ENCODE assay signal across 8 cellular contexts in genomic region chr1:77888429-77889239, GRCh38. TPM values are rescaled to one million over a fixed set of nuclear protein-coding genes. Genes with fewer than 3 reads are reported as not detected.
DNase-seq lines count a peak whose midpoint lies in the region; ATAC-seq and TF ChIP-seq lines count a peak whose summit lies in the region.

Gene NEXN (plus strand): TSS chr1:77888624. CDS start chr1:77916107, 27,483 bp downstream.

- peak within 1 kb of the TSS; percentile 77 for H3K4me3 Mint-ChIP-seq in Caco-2 (ENCODE audit: unreplicated experiment)
- H3K4me3 Mint-ChIP-seq in activated CD8-positive, alpha-beta memory T cell treated with anti-CD3 and anti-CD28 coated beads, Interleukin-2, amount 10 ng/mL, durations not matched to agents 7 days and 5 days, result peak within 1 kb of the TSS; percentile 33

- intact Hi-C loops in Caco-2 (cut with micrococcal nuclease; ENCODE audit: unreplicated experiment), result no loop called here
- intact Hi-C loops in esophagus squamous epithelium (cut with DNase I), result no loop called here

- 1 to 2% methylated on average over 14 to 32 of the region's 62 CpGs for WGBS in esophagus squamous epithelium, 2 donors

- peak within 1 kb of the TSS; percentile 77 to 92 (median 84) for H3K27ac ChIP-seq in esophagus squamous epithelium

- POLR2A ChIA-PET in Caco-2 (lab: Charles Lee), result no interaction called here

- DNase-seq in Caco-2, result peak; percentile 49 to 55
- peak; percentile 31 to 40 for DNase-seq in Kasumi-1 (lab: John Stamatoyannopoulos, UW)
- DNase-seq in activated CD8-positive, alpha-beta memory T cell treated with anti-CD3 and anti-CD28 coated beads, Interleukin-2, amount 10 ng/mL, durations not matched to agents 7 days and 5 days, result no peak
- no peak for DNase-seq in esophagus squamous epithelium (lab: John Stamatoyannopoulos, UW)
- DNase-seq in NCI-H774 (lab: John Stamatoyannopoulos, UW), result no peak

- peak in 2 of 4 donors; percentile 42 to 54 for TF ChIP-seq POLR2A in esophagus squamous epithelium (IDR thresholded peaks at IDR 0.05)

- H3K36me3 Mint-ChIP-seq in Caco-2 (ENCODE audit: insufficient read depth, unreplicated experiment), result no peaks in the 10 kb centered on the region
- H3K36me3 Mint-ChIP-seq in activated CD8-positive, alpha-beta memory T cell treated with anti-CD3 and anti-CD28 coated beads, Interleukin-2, amount 10 ng/mL, durations not matched to agents 7 days and 5 days, result peaks cover 11% of the 10 kb centered on the region

- peak within 1 kb of the TSS; percentile 62 for H3K27ac Mint-ChIP-seq in Caco-2 (ENCODE audit: unreplicated experiment)
- no peak within 1 kb of the TSS for H3K27ac Mint-ChIP-seq in activated CD8-positive, alpha-beta memory T cell treated with anti-CD3 and anti-CD28 coated beads, Interleukin-2, amount 10 ng/mL, durations not matched to agents 7 days and 5 days

- no peaks in the 10 kb centered on the region for H3K36me3 ChIP-seq in Caco-2 (ENCODE audit: control insufficient read depth, insufficient read depth, low read length)
- no peaks in the 10 kb centered on the region for H3K36me3 ChIP-seq in esophagus squamous epithelium

- peak; percentile 60 for ATAC-seq in GM19467 (IDR thresholded peaks at IDR 0.05; ENCODE audit: unreplicated experiment)
- peak; percentile 79 for ATAC-seq in activated CD8-positive, alpha-beta memory T cell treated with anti-CD3 and anti-CD28 coated beads, Interleukin-2, amount 10 ng/mL, durations not matched to agents 7 days and 5 days

- no peaks in the 10 kb centered on the region for H3K27me3 Mint-ChIP-seq in Caco-2 (ENCODE audit: insufficient read depth, unreplicated experiment)
- peaks cover 23% of the 10 kb centered on the region for H3K27me3 Mint-ChIP-seq in activated CD8-positive, alpha-beta memory T cell treated with anti-CD3 and anti-CD28 coated beads, Interleukin-2, amount 10 ng/mL, durations not matched to agents 7 days and 5 days

- no peaks in the 10 kb centered on the region for H3K9me3 Mint-ChIP-seq in Caco-2 (ENCODE audit: unreplicated experiment)
- H3K9me3 Mint-ChIP-seq in activated CD8-positive, alpha-beta memory T cell treated with anti-CD3 and anti-CD28 coated beads, Interleukin-2, amount 10 ng/mL, durations not matched to agents 7 days and 5 days (ENCODE audit: low read depth), result no peaks in the 10 kb centered on the region

- H3K9me3 ChIP-seq in Caco-2 (no peaks in the 10 kb centered on the region), esophagus squamous epithelium (no peaks in the 10 kb centered on the region), mononuclear cell (ENCODE audit: low read depth, low read length) (no peaks in the 10 kb centered on the region)

- CTCF ChIA-PET in Caco-2 (lab: Charles Lee), result interaction anchor here (0.7 to 1.1 kb wide), 2 partner anchors 12 to 226 kb away, joined by 5 read pairs; no protein-coding TSS in a partner anchor
- CTCF ChIA-PET in activated CD8-positive, alpha-beta memory T cell treated with anti-CD3 and anti-CD28 coated beads, Interleukin-2, amount 10 ng/mL, durations not matched to agents 7 days and 5 days (lab: Charles Lee), result no interaction called here

- H3K4me3 ChIP-seq in Caco-2 (ENCODE audit: low read depth, low read length), result peak within 1 kb of the TSS; percentile 53
- H3K4me3 ChIP-seq in esophagus squamous epithelium, result peak within 1 kb of the TSS; percentile 53 to 75 (median 65)
- H3K4me3 ChIP-seq in mononuclear cell (ENCODE audit: low read length), result peak within 1 kb of the TSS; percentile 26

- H3K27me3 ChIP-seq in Caco-2 (replicated peaks; ENCODE audit: control insufficient read depth, insufficient read depth, low read length), result no peaks in the 10 kb centered on the region
- peaks cover 0 to 7% (median 0%) of the 10 kb centered on the region in 4 donors for H3K27me3 ChIP-seq in esophagus squamous epithelium
- peaks cover 12% of the 10 kb centered on the region for H3K27me3 ChIP-seq in mononuclear cell (ENCODE audit: insufficient read depth, low read length)

- no TSS peak for BruUV-seq in Caco-2 (replicated peaks; lab: Mats Ljungman, UMichigan)

- no peak for TF ChIP-seq CTCF in Caco-2 (IDR thresholded peaks at IDR 0.05; ENCODE audit: insufficient read depth in 1 of 2, low read depth in 1 of 2, low read length in 1 of 2, severe bottlenecking in 1 of 2, unreplicated experiment in 1 of 2)
- no peak for TF ChIP-seq CTCF in esophagus squamous epithelium (IDR thresholded peaks at IDR 0.05)
- no peak for TF ChIP-seq CTCF in subcutaneous adipose tissue (IDR thresholded peaks at IDR 0.05; ENCODE audit: low read depth)

- H3K4me1 Mint-ChIP-seq in Caco-2 (ENCODE audit: low read depth, unreplicated experiment), result no peaks in the 10 kb centered on the region
- peaks cover 4% of the 10 kb centered on the region for H3K4me1 Mint-ChIP-seq in activated CD8-positive, alpha-beta memory T cell treated with anti-CD3 and anti-CD28 coated beads, Interleukin-2, amount 10 ng/mL, durations not matched to agents 7 days and 5 days

- H3K4me1 ChIP-seq in Caco-2 (no peaks in the 10 kb centered on the region), esophagus squamous epithelium (peaks cover 0 to 25% (median 0%) of the 10 kb centered on the region in 3 donors), mononuclear cell (ENCODE audit: insufficient read depth, low read length) (peaks cover 10% of the 10 kb centered on the region)

RNA-seq across cellular contexts. Expression of gene NEXN, which starts in this region (rescaled TPM):
- total RNA-seq in Caco-2 (2022) (1.1 and 1.9 TPM in 2 replicates), esophagus squamous epithelium (10 to 100 TPM in 2 of 4 donors, 1 to 10 TPM in 1, under 1 TPM in 1; 0.76 to 34.1 (median 8.2) TPM), mononuclear cell (1.4 TPM), subcutaneous adipose tissue (10 to 100 TPM; 15.0 to 27.6 (median 23.7) TPM)
- 1 to 10 TPM; 1.4 to 2.7 TPM for total RNA-seq in activated CD8-positive, alpha-beta memory T cell treated with anti-CD3 and anti-CD28 coated beads, Interleukin-2, amount 10 ng/mL, durations not matched to agents 7 days and 5 days

Comparison
In these comparisons a context has a peak if more than half of its experiments do, and no peak if none do; other contexts are left out.
1. DNase-seq: peak in Caco-2 (2 of 2) and Kasumi-1 (2 of 2); none in activated CD8-positive, alpha-beta memory T cell treated with anti-CD3 and anti-CD28 coated beads, Interleukin-2, amount 10 ng/mL, durations not matched to agents 7 days and 5 days (single experiment), esophagus squamous epithelium (single experiment) and NCI-H774 (single experiment).
2. Peak in every context shown above with its lines, with median percentiles within 50 percentile points of each other: H3K4me3 ChIP-seq.